ENCODE assay signal across 29 cellular contexts in the genomic region with DNA sequence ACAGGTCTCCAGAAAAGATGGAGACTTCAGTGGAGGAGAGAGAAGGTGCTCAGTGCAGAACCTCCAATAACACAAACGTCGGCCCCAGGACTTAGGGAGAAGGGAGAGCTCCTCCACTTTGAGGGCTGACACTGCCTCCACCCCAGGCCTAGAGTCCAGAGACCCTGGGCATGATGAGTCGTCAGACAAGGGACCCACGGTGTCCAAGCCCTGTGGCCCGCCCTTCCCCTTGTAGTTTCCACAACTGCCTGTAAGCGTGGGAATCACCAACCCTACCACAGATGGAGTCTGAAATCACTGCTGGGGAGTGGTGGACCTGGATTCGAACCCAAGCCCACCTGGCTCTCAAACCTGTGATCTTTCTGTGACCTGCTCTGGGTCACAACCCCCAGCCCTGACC.
"Had no signal": no experiment of that assay in that cellular context is flagged by ENCODE, and none has a peak within 500 bp of the region (broad histone marks: within the 10 kb centered on the region; RNA-seq: fewer than 3 reads in every experiment).

No MANE protein-coding gene starts in this region.

- H3K9me3 ChIP-seq: esophagus squamous epithelium, pancreas, right lobe of liver, thoracic aorta, transverse colon, upper lobe of right lung, uterus had no signal

- H3K4me1 ChIP-seq: esophagus squamous epithelium, heart right ventricle, neural progenitor cell, pancreas, right lobe of liver, spleen, transverse colon, upper lobe of right lung, uterus had no signal

- H3K4me3 ChIP-seq: cardiac muscle cell, coronary artery, esophagus squamous epithelium, heart right ventricle, neural progenitor cell, pancreas, right lobe of liver, spleen, thoracic aorta, transverse colon, upper lobe of right lung, uterus had no signal

- FAIRE-seq: endometrium, islet of Langerhans, pancreas had no signal

- ATAC-seq: heart right ventricle; naive thymus-derived CD8-positive, alpha-beta T cell; pancreas; right lobe of liver; stimulated activated memory B cell treated with anti-CD40 and anti-IgM and Interleukin-4, amounts not matched to agents 10 μg/mL and 1 μg/mL and 100 μg/mL, for 72 hours; stimulated activated naive CD8-positive, alpha-beta T cell treated with anti-CD3 and anti-CD28 coated beads, Interleukin-15, Interleukin-2, amounts not matched to agents 100 U/mL and 50 U/mL, for 24 hours; upper lobe of right lung had no signal

- H3K4me1 Mint-ChIP-seq: naive thymus-derived CD8-positive, alpha-beta T cell; stimulated activated memory B cell treated with anti-CD40 and anti-IgM and Interleukin-4, amounts not matched to agents 10 μg/mL and 1 μg/mL and 100 μg/mL, for 72 hours had no signal

- H3K36me3 Mint-ChIP-seq: stimulated activated memory B cell treated with anti-CD40 and anti-IgM and Interleukin-4, amounts not matched to agents 10 μg/mL and 1 μg/mL and 100 μg/mL, for 72 hours had no signal

- H3K36me3 ChIP-seq: cardiac muscle cell, esophagus squamous epithelium, heart right ventricle, neural progenitor cell, pancreas, right lobe of liver, spleen, thoracic aorta, transverse colon, upper lobe of right lung, uterus had no signal

- H3K27ac ChIP-seq: cardiac muscle cell, coronary artery, esophagus squamous epithelium, heart right ventricle, neural progenitor cell, pancreas, right lobe of liver, spleen, thoracic aorta, transverse colon, upper lobe of right lung, uterus had no signal

- H3K4me3 Mint-ChIP-seq: naive thymus-derived CD8-positive, alpha-beta T cell; neural progenitor cell; stimulated activated memory B cell treated with anti-CD40 and anti-IgM and Interleukin-4, amounts not matched to agents 10 μg/mL and 1 μg/mL and 100 μg/mL, for 72 hours had no signal

- DNase-seq: dermis blood vessel endothelial cell; effector memory CD4-positive, alpha-beta T cell; erythroblast; esophagus squamous epithelium; foreskin melanocyte; glutamatergic neuron; heart right ventricle; hippocampal formation; kidney glomerular epithelial cell; mesendoderm; nucleus accumbens; pancreas; retina; right lobe of liver; spleen; stimulated activated CD4-positive, alpha-beta T cell treated with anti-CD3 and anti-CD28 coated beads, Interleukin-4, amount 100 ng/mL, for 4 hours; stimulated activated naive CD8-positive, alpha-beta T cell treated with anti-CD3 and anti-CD28 coated beads, Interleukin-15, Interleukin-2, amounts not matched to agents 100 U/mL and 50 U/mL, for 24 hours; substantia nigra; transverse colon; upper lobe of right lung; uterus had no signal

- H3K27ac Mint-ChIP-seq: naive thymus-derived CD8-positive, alpha-beta T cell; neural progenitor cell; stimulated activated memory B cell treated with anti-CD40 and anti-IgM and Interleukin-4, amounts not matched to agents 10 μg/mL and 1 μg/mL and 100 μg/mL, for 72 hours had no signal

- H3K4me2 ChIP-seq: neural progenitor cell had no signal

- H3K9ac ChIP-seq: neural progenitor cell had no signal

- H3K27me3 ChIP-seq: cardiac muscle cell, neural progenitor cell, pancreas, right lobe of liver, transverse colon, uterus had no signal
